25 cellular contexts compared by ENCODE assay signal in genomic region chr12:78208106-78208505, GRCh38.
A peak's percentile ranks its signal among the peaks of the same experiment; 100 is the strongest.
DNase-seq lines count a peak whose midpoint lies in the region; ATAC-seq, FAIRE-seq and TF ChIP-seq lines count a peak whose summit lies in the region.
"Had no signal": no experiment of that assay in that cellular context is flagged by ENCODE, and none has a peak within 500 bp of the region (broad histone marks: within the 10 kb centered on the region; RNA-seq: fewer than 3 reads in every experiment).

No MANE protein-coding gene starts in this region.

- H3K9ac ChIP-seq in astrocyte (ENCODE audit: low read length) = no peak overlapping the region

- peaks cover 15% of the 10 kb centered on the region for H3K4me1 ChIP-seq in astrocyte (ENCODE audit: insufficient read depth, low read length)
- H3K4me1 ChIP-seq: gastrocnemius medialis, spleen, tibial nerve had no signal

- H3K27me3 Mint-ChIP-seq in astrocyte (ENCODE audit: low read depth, unreplicated experiment) = no peaks in the 10 kb centered on the region
- H3K27me3 Mint-ChIP-seq in activated T-cell treated with anti-CD3 and anti-CD28 coated beads, Interleukin-2, amount 50 U/mL, for 72 hours (ENCODE audit: low read depth) = no peaks in the 10 kb centered on the region
- H3K27me3 Mint-ChIP-seq: activated CD4-positive, alpha-beta T cell treated with anti-CD3 and anti-CD28 coated beads for 36 hours; activated naive CD4-positive, alpha-beta T cell treated with anti-CD3 and anti-CD28 coated beads, Interleukin-2, amount 50 U/mL, for 24 hours; CD4-positive, CD25-positive, alpha-beta regulatory T cell; IgD-negative memory B cell; stimulated activated naive CD8-positive, alpha-beta T cell treated with anti-CD3 and anti-CD28 coated beads, Interleukin-15, amount 100 ng/mL, for 72 hours had no signal

- no peak overlapping the region for H3K4me3 ChIP-seq in astrocyte (ENCODE audit: insufficient read depth, low read depth, low read length)
- H3K4me3 ChIP-seq: gastrocnemius medialis, spleen, tibial nerve had no signal

- no peak for ATAC-seq in activated T-cell treated with anti-CD3 and anti-CD28 coated beads, Interleukin-2, amount 50 U/mL, for 72 hours (replicated peaks in 1 of 2)
- ATAC-seq in GM18520 (IDR thresholded peaks at IDR 0.05; ENCODE audit: unreplicated experiment) = no peak
- ATAC-seq: activated CD4-positive, alpha-beta T cell treated with anti-CD3 and anti-CD28 coated beads for 36 hours; activated T-cell treated with anti-CD3 and anti-CD28 coated beads, Interleukin-2, amount 50 U/mL, for 4 hours; gastrocnemius medialis; stimulated activated naive CD8-positive, alpha-beta T cell treated with anti-CD3 and anti-CD28 coated beads, Interleukin-15, amount 100 ng/mL, for 72 hours had no signal

- H3K36me3 ChIP-seq in astrocyte (ENCODE audit: insufficient read depth, low read length) = peaks cover 15% of the 10 kb centered on the region
- H3K36me3 ChIP-seq: gastrocnemius medialis had no signal

- H3K79me2 ChIP-seq in astrocyte (ENCODE audit: insufficient read depth, low read length) = no peaks in the 10 kb centered on the region

- peaks cover 8% of the 10 kb centered on the region for H3K4me1 Mint-ChIP-seq in astrocyte (ENCODE audit: low read depth, unreplicated experiment)
- no peaks in the 10 kb centered on the region for H3K4me1 Mint-ChIP-seq in activated T-cell treated with anti-CD3 and anti-CD28 coated beads, Interleukin-2, amount 50 U/mL, for 72 hours (ENCODE audit: low read depth)
- H3K4me1 Mint-ChIP-seq: activated CD4-positive, alpha-beta T cell treated with anti-CD3 and anti-CD28 coated beads for 36 hours; activated naive CD4-positive, alpha-beta T cell treated with anti-CD3 and anti-CD28 coated beads, Interleukin-2, amount 50 U/mL, for 24 hours; CD4-positive, CD25-positive, alpha-beta regulatory T cell; IgD-negative memory B cell; stimulated activated naive CD8-positive, alpha-beta T cell treated with anti-CD3 and anti-CD28 coated beads, Interleukin-15, amount 100 ng/mL, for 72 hours had no signal

- H3K4me2 ChIP-seq in astrocyte (ENCODE audit: low read length) = no peak overlapping the region

- no peak for TF ChIP-seq CTCF in astrocyte (IDR thresholded peaks at IDR 0.05; ENCODE audit: insufficient read depth, low read depth, low read length)

- H3K27ac ChIP-seq in astrocyte (ENCODE audit: low read depth, low read length) = no peak overlapping the region
- H3K27ac ChIP-seq: gastrocnemius medialis, spleen, tibial nerve had no signal

- H4K20me1 ChIP-seq in astrocyte (ENCODE audit: insufficient read depth, low read length) = no peaks in the 10 kb centered on the region

- peaks cover 6% of the 10 kb centered on the region for H3K36me3 Mint-ChIP-seq in astrocyte (ENCODE audit: low read depth, unreplicated experiment)
- no peaks in the 10 kb centered on the region for H3K36me3 Mint-ChIP-seq in activated T-cell treated with anti-CD3 and anti-CD28 coated beads, Interleukin-2, amount 50 U/mL, for 72 hours (ENCODE audit: insufficient read depth in 2 of 2)
- H3K36me3 Mint-ChIP-seq: activated naive CD4-positive, alpha-beta T cell treated with anti-CD3 and anti-CD28 coated beads, Interleukin-2, amount 50 U/mL, for 24 hours; CD4-positive, CD25-positive, alpha-beta regulatory T cell; IgD-negative memory B cell had no signal

- H3K27me3 ChIP-seq in astrocyte (ENCODE audit: insufficient read depth, low read length) = no peaks in the 10 kb centered on the region
- H3K27me3 ChIP-seq: gastrocnemius medialis, spleen, tibial nerve had no signal

- peak; percentile 5 for FAIRE-seq in astrocyte (lab: Jason Lieb, UNC)
- FAIRE-seq: keratinocyte had no signal

- peak; percentile 45 for DNase-seq in ELR (ENCODE audit: low read depth)
- peak; percentile 60 for DNase-seq in M059J (ENCODE audit: low read depth)
- DNase-seq in astrocyte (ENCODE audit: low read depth) = peak; percentile 67
- peak; percentile 70 for DNase-seq in kidney tubule cell (ENCODE audit: low spot score)
- DNase-seq in activated T-cell treated with anti-CD3 and anti-CD28 coated beads, Interleukin-2, amount 50 U/mL, for 72 hours = no peak
- no peak for DNase-seq in DMS153 (lab: John Stamatoyannopoulos, UW)
- DNase-seq in GDM1 (lab: John Stamatoyannopoulos, UW) = no peak
- DNase-seq: activated CD4-positive, alpha-beta T cell treated with anti-CD3 and anti-CD28 coated beads for 36 hours; activated CD8-positive, alpha-beta memory T cell treated with anti-CD3 and anti-CD28 coated beads for 24 hours; activated T-cell treated with anti-CD3 and anti-CD28 coated beads, Interleukin-2, amount 50 U/mL, for 4 hours; CD4-positive, CD25-positive, alpha-beta regulatory T cell; erythroblast; gastrocnemius medialis; H7; NCI-H1417 treated with DMSO at 0.1 percent for 48 hours; NCI-H774; spleen; stimulated activated CD4-positive, alpha-beta T cell treated with anti-CD3 and anti-CD28 coated beads, Interleukin-4, amount 100 ng/mL, for 24 hours; stimulated activated naive CD8-positive, alpha-beta T cell treated with anti-CD3 and anti-CD28 coated beads, Interleukin-15, amount 100 ng/mL, for 72 hours had no signal

- no peaks in the 10 kb centered on the region for H3K9me3 Mint-ChIP-seq in astrocyte (ENCODE audit: unreplicated experiment)
- peaks cover 5 to 6% of the 10 kb centered on the region in 2 donors for H3K9me3 Mint-ChIP-seq in activated T-cell treated with anti-CD3 and anti-CD28 coated beads, Interleukin-2, amount 50 U/mL, for 72 hours
- H3K9me3 Mint-ChIP-seq: IgD-negative memory B cell; stimulated activated naive CD8-positive, alpha-beta T cell treated with anti-CD3 and anti-CD28 coated beads, Interleukin-15, amount 100 ng/mL, for 72 hours; T-helper 1 cell treated with Interleukin-12 subunit alpha and Interleukin-12 subunit beta and Interleukin-4 antibody, amounts not matched to agents 30 μg/mL and 1 μg/mL, for 36 hours had no signal

- no peak overlapping the region for H3K27ac Mint-ChIP-seq in astrocyte (ENCODE audit: unreplicated experiment)
- no peak overlapping the region for H3K27ac Mint-ChIP-seq in activated T-cell treated with anti-CD3 and anti-CD28 coated beads, Interleukin-2, amount 50 U/mL, for 72 hours
- H3K27ac Mint-ChIP-seq: activated CD4-positive, alpha-beta T cell treated with anti-CD3 and anti-CD28 coated beads for 36 hours; activated naive CD4-positive, alpha-beta T cell treated with anti-CD3 and anti-CD28 coated beads, Interleukin-2, amount 50 U/mL, for 24 hours; CD4-positive, CD25-positive, alpha-beta regulatory T cell; IgD-negative memory B cell; T-helper 1 cell treated with Interleukin-12 subunit alpha and Interleukin-12 subunit beta and Interleukin-4 antibody, amounts not matched to agents 30 μg/mL and 1 μg/mL, for 36 hours had no signal

- H3K9me3 ChIP-seq in astrocyte (ENCODE audit: insufficient read depth, low read depth, low read length) = no peaks in the 10 kb centered on the region
- H3K9me3 ChIP-seq: gastrocnemius medialis, spleen, tibial nerve had no signal

- no peak overlapping the region for H3K4me3 Mint-ChIP-seq in astrocyte (ENCODE audit: unreplicated experiment)
- no peak overlapping the region for H3K4me3 Mint-ChIP-seq in activated T-cell treated with anti-CD3 and anti-CD28 coated beads, Interleukin-2, amount 50 U/mL, for 72 hours
- H3K4me3 Mint-ChIP-seq: activated CD4-positive, alpha-beta T cell treated with anti-CD3 and anti-CD28 coated beads for 36 hours; activated naive CD4-positive, alpha-beta T cell treated with anti-CD3 and anti-CD28 coated beads, Interleukin-2, amount 50 U/mL, for 24 hours; activated T-cell treated with anti-CD3 and anti-CD28 coated beads, Interleukin-2, amount 50 U/mL, for 4 hours; IgD-negative memory B cell; stimulated activated naive CD8-positive, alpha-beta T cell treated with anti-CD3 and anti-CD28 coated beads, Interleukin-15, amount 100 ng/mL, for 72 hours; T-helper 1 cell treated with Interleukin-12 subunit alpha and Interleukin-12 subunit beta and Interleukin-4 antibody, amounts not matched to agents 30 μg/mL and 1 μg/mL, for 36 hours had no signal

- H2AFZ ChIP-seq in astrocyte (ENCODE audit: low read depth, low read length) = no peak overlapping the region

Comparison
In these comparisons a context has a peak if more than half of its experiments do, and no peak if none do; other contexts are left out.
1. DNase-seq: peak in ELR (single experiment), M059J (single experiment), astrocyte (single experiment) and kidney tubule cell (single experiment); none in activated T-cell treated with anti-CD3 and anti-CD28 coated beads, Interleukin-2, amount 50 U/mL, for 72 hours (0 of 2), DMS153 (single experiment) and GDM1 (single experiment).